ENCODE assay signal across 8 cellular contexts in the genomic region with DNA sequence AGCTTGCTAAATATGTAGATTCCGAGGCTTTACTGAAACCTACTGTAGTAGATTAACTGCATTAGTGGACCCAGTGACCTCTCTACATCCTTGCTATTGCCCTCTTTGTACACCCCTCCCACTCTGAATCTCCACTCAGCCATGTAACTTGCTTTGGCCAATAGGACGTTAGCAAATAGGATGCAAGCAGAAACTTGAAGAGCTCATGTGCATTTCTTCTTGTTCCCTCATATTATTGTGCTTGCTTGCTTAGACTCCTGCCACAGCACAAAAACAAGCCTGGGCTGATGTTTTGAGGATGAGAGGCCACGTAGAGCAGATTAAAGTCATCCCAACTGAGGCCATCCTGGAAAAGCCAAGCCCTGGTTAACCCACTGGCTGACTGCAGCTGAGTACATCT.
"Had no signal": no experiment of that assay in that cellular context is flagged by ENCODE, and none has a peak within 500 bp of the region (broad histone marks: within the 10 kb centered on the region; RNA-seq: fewer than 3 reads in every experiment).

No MANE protein-coding gene starts in this region.

- H3K4me2 ChIP-seq: GM23338 had no signal

- H3K9me3 Mint-ChIP-seq: GM23338, H9 had no signal

- H2AFZ ChIP-seq: GM23338 had no signal

- ATAC-seq: GM23338, K562 had no signal

- H3K4me3 ChIP-seq: GM23338, K562 had no signal

- FAIRE-seq: H1, H54, HTR-8/SVneo, K562 had no signal

- H3K4me1 Mint-ChIP-seq: GM23338 had no signal

- H3K27ac Mint-ChIP-seq: GM23338 had no signal

- DNase-seq: H9, HCEC 1CT, IMR-90 had no signal

- H3K4me3 Mint-ChIP-seq: GM23338, H9 had no signal
